ENCODE assay signal across 9 cellular contexts in genomic region chr6:137414599-137414998, GRCh38.
DNase-seq lines count a peak whose midpoint lies in the region; ATAC-seq and TF ChIP-seq lines count a peak whose summit lies in the region.
"Had no signal": no experiment of that assay in that cellular context is flagged by ENCODE, and none has a peak within 500 bp of the region (broad histone marks: within the 10 kb centered on the region; RNA-seq: fewer than 3 reads in every experiment).

No MANE protein-coding gene starts in this region.

- H3K27me3 Mint-ChIP-seq in activated CD4-positive, alpha-beta T cell treated with anti-CD3 and anti-CD28 coated beads, Interleukin-2, amount 10 ng/mL, durations not matched to agents 24 days and 14 days: peaks cover 24% of the 10 kb centered on the region
- H3K27me3 Mint-ChIP-seq in activated naive CD8-positive, alpha-beta T cell treated with anti-CD3 and anti-CD28 coated beads, Interleukin-2, amount 10 ng/mL, durations not matched to agents 7 days and 5 days: peaks cover 37% of the 10 kb centered on the region
- H3K27me3 Mint-ChIP-seq in stimulated activated memory B cell treated with anti-CD40 and anti-IgM and Interleukin-4, amounts not matched to agents 10 μg/mL and 1 μg/mL and 100 μg/mL, for 72 hours: no peaks in the 10 kb centered on the region

- no peaks in the 10 kb centered on the region for H3K9me3 ChIP-seq in liver (ENCODE audit: control insufficient read depth in 4 of 4, low read length in 3 of 4)
- H3K9me3 ChIP-seq: A549 had no signal

- no peak for TF ChIP-seq CTCF in liver (IDR thresholded peaks at IDR 0.05; ENCODE audit: low read depth, low read length, missing input control)

- no peak overlapping the region for H3K27ac Mint-ChIP-seq in activated CD4-positive, alpha-beta T cell treated with anti-CD3 and anti-CD28 coated beads, Interleukin-2, amount 10 ng/mL, durations not matched to agents 24 days and 14 days
- no peak overlapping the region for H3K27ac Mint-ChIP-seq in activated naive CD8-positive, alpha-beta T cell treated with anti-CD3 and anti-CD28 coated beads, Interleukin-2, amount 10 ng/mL, durations not matched to agents 7 days and 5 days
- H3K27ac Mint-ChIP-seq in stimulated activated memory B cell treated with anti-CD40 and anti-IgM and Interleukin-4, amounts not matched to agents 10 μg/mL and 1 μg/mL and 100 μg/mL, for 72 hours: no peak overlapping the region

- POLR2A ChIA-PET in activated naive CD8-positive, alpha-beta T cell treated with anti-CD3 and anti-CD28 coated beads, Interleukin-2, amount 10 ng/mL, durations not matched to agents 7 days and 5 days (lab: Charles Lee): no interaction called here

- intact Hi-C loops in activated CD4-positive, alpha-beta T cell treated with anti-CD3 and anti-CD28 coated beads, Interleukin-2, amount 10 ng/mL, durations not matched to agents 24 days and 14 days (cut with micrococcal nuclease): loop anchor here (2.0 to 10.0 kb wide), 2 partner anchors 142 to 230 kb away; no protein-coding TSS in a partner anchor

- peaks cover 0 to 24% (median 9%) of the 10 kb centered on the region in 4 donors for H3K4me1 ChIP-seq in liver (ENCODE audit: control insufficient read depth in 4 of 4, insufficient read depth in 4 of 4, low read length in 3 of 4)
- H3K4me1 ChIP-seq: A549 had no signal

- peaks cover 4% of the 10 kb centered on the region for H3K9me3 Mint-ChIP-seq in activated CD4-positive, alpha-beta T cell treated with anti-CD3 and anti-CD28 coated beads, Interleukin-2, amount 10 ng/mL, durations not matched to agents 24 days and 14 days
- H3K9me3 Mint-ChIP-seq in activated naive CD8-positive, alpha-beta T cell treated with anti-CD3 and anti-CD28 coated beads, Interleukin-2, amount 10 ng/mL, durations not matched to agents 7 days and 5 days: no peaks in the 10 kb centered on the region
- H3K9me3 Mint-ChIP-seq in stimulated activated memory B cell treated with anti-CD40 and anti-IgM and Interleukin-4, amounts not matched to agents 10 μg/mL and 1 μg/mL and 100 μg/mL, for 72 hours: no peaks in the 10 kb centered on the region

- H3K4me3 ChIP-seq in liver (ENCODE audit: low read depth in 1 of 3, low read length in 3 of 3): peak overlapping the region in 2 of 3 donors; percentile 54 to 56
- H3K4me3 ChIP-seq: A549 had no signal

- 41% methylated on average over 7 of the region's 7 CpGs for WGBS in liver

- peak overlapping the region in 1 of 2 donors; percentile 77 for H3K9ac ChIP-seq in liver (ENCODE audit: low read depth in 1 of 2, low read length in 2 of 2)

- DNase-seq in activated CD4-positive, alpha-beta T cell treated with anti-CD3 and anti-CD28 coated beads, Interleukin-2, amount 10 ng/mL, durations not matched to agents 24 days and 14 days: no peak
- DNase-seq in activated CD4-positive, alpha-beta T cell treated with anti-CD3 and anti-CD28 coated beads for 48 hours: no peak
- no peak for DNase-seq in activated naive CD8-positive, alpha-beta T cell treated with anti-CD3 and anti-CD28 coated beads, Interleukin-2, amount 10 ng/mL, durations not matched to agents 7 days and 5 days
- no peak for DNase-seq in stimulated activated CD4-positive, alpha-beta T cell treated with anti-CD3 and anti-CD28 coated beads, Interleukin-15, amount 100 ng/mL, for 24 hours

- peak overlapping the region; percentile 50 to 68 for H3K27ac ChIP-seq in liver (ENCODE audit: low read depth in 1 of 2, low read length in 2 of 2)
- H3K27ac ChIP-seq: A549 had no signal

- no peaks in the 10 kb centered on the region for H3K36me3 Mint-ChIP-seq in activated CD4-positive, alpha-beta T cell treated with anti-CD3 and anti-CD28 coated beads, Interleukin-2, amount 10 ng/mL, durations not matched to agents 24 days and 14 days (ENCODE audit: low read depth)
- no peaks in the 10 kb centered on the region for H3K36me3 Mint-ChIP-seq in activated naive CD8-positive, alpha-beta T cell treated with anti-CD3 and anti-CD28 coated beads, Interleukin-2, amount 10 ng/mL, durations not matched to agents 7 days and 5 days
- no peaks in the 10 kb centered on the region for H3K36me3 Mint-ChIP-seq in stimulated activated memory B cell treated with anti-CD40 and anti-IgM and Interleukin-4, amounts not matched to agents 10 μg/mL and 1 μg/mL and 100 μg/mL, for 72 hours

- TF ChIP-seq RAD21 in liver (IDR thresholded peaks at IDR 0.05): no peak

- no peaks in the 10 kb centered on the region for H3K36me3 ChIP-seq in liver (ENCODE audit: control insufficient read depth in 4 of 4, insufficient read depth in 3 of 4, low read depth in 1 of 4, low read length in 3 of 4)

- ATAC-seq in activated naive CD8-positive, alpha-beta T cell treated with anti-CD3 and anti-CD28 coated beads, Interleukin-2, amount 10 ng/mL, durations not matched to agents 7 days and 5 days (ENCODE audit: low read depth): no peak
- ATAC-seq in stimulated activated memory B cell treated with anti-CD40 and anti-IgM and Interleukin-4, amounts not matched to agents 10 μg/mL and 1 μg/mL and 100 μg/mL, for 72 hours: no peak
- no peak for ATAC-seq in HG02981 (IDR thresholded peaks at IDR 0.05; ENCODE audit: unreplicated experiment)
- ATAC-seq in HG02588 (IDR thresholded peaks at IDR 0.05; ENCODE audit: unreplicated experiment): no peak
- ATAC-seq: A549 had no signal

- H3K27me3 ChIP-seq in liver (ENCODE audit: control insufficient read depth in 4 of 4, insufficient read depth in 4 of 4, low read length in 3 of 4): no peaks in the 10 kb centered on the region

- H3K4me3 Mint-ChIP-seq in activated CD4-positive, alpha-beta T cell treated with anti-CD3 and anti-CD28 coated beads, Interleukin-2, amount 10 ng/mL, durations not matched to agents 24 days and 14 days: peak overlapping the region; percentile 79
- H3K4me3 Mint-ChIP-seq in activated naive CD8-positive, alpha-beta T cell treated with anti-CD3 and anti-CD28 coated beads, Interleukin-2, amount 10 ng/mL, durations not matched to agents 7 days and 5 days: peak overlapping the region; percentile 76
- peak overlapping the region; percentile 78 for H3K4me3 Mint-ChIP-seq in stimulated activated memory B cell treated with anti-CD40 and anti-IgM and Interleukin-4, amounts not matched to agents 10 μg/mL and 1 μg/mL and 100 μg/mL, for 72 hours

- peaks cover 9% of the 10 kb centered on the region for H3K4me1 Mint-ChIP-seq in activated CD4-positive, alpha-beta T cell treated with anti-CD3 and anti-CD28 coated beads, Interleukin-2, amount 10 ng/mL, durations not matched to agents 24 days and 14 days
- peaks cover 8% of the 10 kb centered on the region for H3K4me1 Mint-ChIP-seq in activated naive CD8-positive, alpha-beta T cell treated with anti-CD3 and anti-CD28 coated beads, Interleukin-2, amount 10 ng/mL, durations not matched to agents 7 days and 5 days
- peaks cover 14% of the 10 kb centered on the region for H3K4me1 Mint-ChIP-seq in stimulated activated memory B cell treated with anti-CD40 and anti-IgM and Interleukin-4, amounts not matched to agents 10 μg/mL and 1 μg/mL and 100 μg/mL, for 72 hours

TF ChIP-seq in liver, 16 proteins besides CTCF, POLR2A, EP300 and RAD21 (continues in another document):
- TF ChIP-seq YY1 (IDR thresholded peaks at IDR 0.05): peak; percentile 92
- no peak for TF ChIP-seq GABPA (IDR thresholded peaks at IDR 0.05 in 1 of 2, conservative IDR thresholded peaks at IDR 0.05 in 1 of 2)
- no peak for TF ChIP-seq FOXA1 (IDR thresholded peaks at IDR 0.05)
- TF ChIP-seq NR2F2 (IDR thresholded peaks at IDR 0.05): peak; percentile 13
- no peak for TF ChIP-seq TAF1 (conservative IDR thresholded peaks at IDR 0.05)
- no peak for TF ChIP-seq JUND (IDR thresholded peaks at IDR 0.05)
- no peak for TF ChIP-seq ATF3 (IDR thresholded peaks at IDR 0.05)
- no peak for TF ChIP-seq MAX (IDR thresholded peaks at IDR 0.05)
- TF ChIP-seq, protein P1, sequence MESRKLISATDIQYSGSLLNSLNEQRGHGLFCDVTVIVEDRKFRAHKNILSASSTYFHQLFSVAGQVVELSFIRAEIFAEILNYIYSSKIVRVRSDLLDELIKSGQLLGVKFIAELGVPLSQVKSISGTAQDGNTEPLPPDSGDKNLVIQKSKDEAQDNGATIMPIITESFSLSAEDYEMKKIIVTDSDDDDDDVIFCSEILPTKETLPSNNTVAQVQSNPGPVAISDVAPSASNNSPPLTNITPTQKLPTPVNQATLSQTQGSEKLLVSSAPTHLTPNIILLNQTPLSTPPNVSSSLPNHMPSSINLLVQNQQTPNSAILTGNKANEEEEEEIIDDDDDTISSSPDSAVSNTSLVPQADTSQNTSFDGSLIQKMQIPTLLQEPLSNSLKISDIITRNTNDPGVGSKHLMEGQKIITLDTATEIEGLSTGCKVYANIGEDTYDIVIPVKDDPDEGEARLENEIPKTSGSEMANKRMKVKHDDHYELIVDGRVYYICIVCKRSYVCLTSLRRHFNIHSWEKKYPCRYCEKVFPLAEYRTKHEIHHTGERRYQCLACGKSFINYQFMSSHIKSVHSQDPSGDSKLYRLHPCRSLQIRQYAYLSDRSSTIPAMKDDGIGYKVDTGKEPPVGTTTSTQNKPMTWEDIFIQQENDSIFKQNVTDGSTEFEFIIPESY (IDR thresholded peaks at IDR 0.05): no peak
- TF ChIP-seq EGR1 (IDR thresholded peaks at IDR 0.05; ENCODE audit: low read depth in 2 of 2): no peak
- peak; percentile 79 to 82 for TF ChIP-seq HNF4A (conservative IDR thresholded peaks at IDR 0.05)
- TF ChIP-seq FOXA2 (IDR thresholded peaks at IDR 0.05): no peak
- peak; percentile 59 to 68 for TF ChIP-seq RXRA (IDR thresholded peaks at IDR 0.05)
- TF ChIP-seq SP1 (IDR thresholded peaks at IDR 0.05): peak; percentile 60
